Comparison of ENCODE assay signal across 23 cellular contexts in genomic region chr12:110679201-110679600, GRCh38. TPM values are rescaled to one million over a fixed set of nuclear protein-coding genes. Genes with fewer than 3 reads are reported as not detected.
"Had no signal": no experiment of that assay in that cellular context is flagged by ENCODE, and none has a peak within 500 bp of the region (broad histone marks: within the 10 kb centered on the region; RNA-seq: fewer than 3 reads in every experiment).

No MANE protein-coding gene starts in this region.

- H3K36me3 ChIP-seq: sigmoid colon, thoracic aorta had no signal

- H3K4me3 ChIP-seq: heart right ventricle, left lung, sigmoid colon, smooth muscle cell, thoracic aorta had no signal

- H3K27me3 ChIP-seq: heart right ventricle, left lung, sigmoid colon had no signal

- H3K4me2 ChIP-seq: smooth muscle cell had no signal

- H3K27ac ChIP-seq: heart right ventricle, left lung, sigmoid colon, thoracic aorta, VCaP had no signal

- H3K4me1 ChIP-seq: sigmoid colon had no signal

- DNase-seq: activated CD4-positive, alpha-beta T cell treated with anti-CD3 and anti-CD28 coated beads, Interleukin-2, amount 10 ng/mL, durations not matched to agents 7 days and 5 days; activated CD4-positive, CD25-positive, alpha-beta regulatory T cell treated with anti-CD3 and anti-CD28 coated beads, Interleukin-2, amount 50 U/mL, for 72 hours; activated CD8-positive, alpha-beta memory T cell treated with anti-CD3 and anti-CD28 coated beads, Interleukin-2, amount 10 ng/mL, durations not matched to agents 7 days and 5 days; activated CD8-positive, alpha-beta T cell treated with anti-CD3 and anti-CD28 coated beads for 36 hours; activated effector memory CD4-positive, alpha-beta T cell treated with anti-CD3 and anti-CD28 coated beads, Interleukin-2, amount 50 U/mL, for 16 hours; activated T-cell treated with anti-CD3 and anti-CD28 coated beads for 4 hours; central memory CD4-positive, alpha-beta T cell; dermis blood vessel endothelial cell; effector CD8-positive, alpha-beta T cell; erythroblast; foreskin fibroblast; heart right ventricle; left lung; mammary epithelial cell; midbrain; retina; sigmoid colon; stimulated activated CD4-positive, alpha-beta T cell treated with anti-CD3 and anti-CD28 coated beads, Interleukin-2, amount 100 ng/mL, for 48 hours; stimulated activated CD8-positive, alpha-beta memory T cell treated with anti-CD3 and anti-CD28 coated beads, Interleukin-4, amount 100 ng/mL, for 48 hours; stimulated activated naive CD4-positive, alpha-beta T cell treated with Interleukin-2 at 50 U/mL for 16 hours had no signal

- H3K9me3 ChIP-seq: left lung had no signal

RNA-seq across cellular contexts. Expression of gene HVCN1, which starts 9.7 kb away (rescaled TPM):
- polyA plus RNA-seq: mammary epithelial cell had no signal
